ENCODE assay signal across 1 cellular context in genomic region chr4:139732991-139733555, GRCh38.
TF ChIP-seq lines count a peak whose summit lies in the region.

No MANE protein-coding gene starts in this region.

TF ChIP-seq in HepG2, 621 proteins besides CTCF, POLR2A, EP300 and RAD21 (continued from another document):
- TF ChIP-seq MAFK (conservative IDR thresholded peaks at IDR 0.05 in 1 of 2, IDR thresholded peaks at IDR 0.05 in 1 of 2; ENCODE audit: low read length in 2 of 2) (0 out of 4 replicates have a peak, but pooled peaks have one; percentile 11 to 22), ZBTB7A (CRISPR knock-in tag; IDR thresholded peaks at IDR 0.05) (no peak)
